ENCODE assay signal across 33 cellular contexts in the genomic region with DNA sequence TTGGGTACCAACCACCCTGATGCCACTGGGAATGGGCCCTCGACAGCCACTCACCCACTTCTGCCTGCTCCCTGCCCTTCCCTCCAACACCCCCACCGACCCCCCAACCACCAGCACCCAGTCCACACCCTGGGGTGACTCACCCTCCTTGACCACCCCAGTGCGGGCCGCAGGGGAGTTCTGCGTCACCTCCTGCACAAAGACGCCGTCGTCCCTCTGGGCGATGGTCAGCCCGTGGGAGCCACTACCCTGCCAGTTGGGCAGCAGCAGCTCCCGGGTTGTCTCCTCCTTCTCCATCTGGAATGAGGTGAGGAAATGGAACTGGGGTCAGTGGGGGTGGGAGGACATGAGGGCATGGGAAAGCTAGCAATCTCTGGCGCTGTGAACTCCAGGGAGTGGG. TPM values are rescaled to one million over a fixed set of nuclear protein-coding genes. Genes with fewer than 3 reads are reported as not detected.
DNase-seq lines count a peak whose midpoint lies in the region; ATAC-seq, FAIRE-seq and TF ChIP-seq lines count a peak whose summit lies in the region.
"Had no signal": no experiment of that assay in that cellular context is flagged by ENCODE, and none has a peak within 500 bp of the region (broad histone marks: within the 10 kb centered on the region; RNA-seq: fewer than 3 reads in every experiment).

No MANE protein-coding gene starts in this region.

- FAIRE-seq in small intestine (lab: Jason Lieb, UNC): no peak
- FAIRE-seq: GM19239, RCC 7860, urothelium cell line had no signal

- peaks cover 43% of the 10 kb centered on the region for H3K4me1 ChIP-seq in GM23248 (ENCODE audit: insufficient read depth)
- peaks cover 0 to 97% (median 49%) of the 10 kb centered on the region in 3 donors for H3K4me1 ChIP-seq in gastroesophageal sphincter
- H3K4me1 ChIP-seq in small intestine (ENCODE audit: control insufficient read depth in 2 of 2, insufficient read depth in 1 of 2, low read depth in 1 of 2, low read length in 1 of 2): peaks cover 11 to 22% of the 10 kb centered on the region in 2 donors

- H3F3A ChIP-seq in GM23248 (ENCODE audit: insufficient read depth): peaks cover 59% of the 10 kb centered on the region

- in situ Hi-C loops in GM23248 (cut with MboI): no loop called here

- no peak overlapping the region for H3K4me3 Mint-ChIP-seq in activated CD4-positive, alpha-beta T cell treated with anti-CD3 and anti-CD28 coated beads, Interleukin-2, amount 10 ng/mL, durations not matched to agents 7 days and 5 days
- H3K4me3 Mint-ChIP-seq: activated CD4-positive, alpha-beta memory T cell treated with anti-CD3 and anti-CD28 coated beads, Interleukin-2, amount 10 ng/mL, durations not matched to agents 7 days and 5 days; activated T-helper 17 cell treated with anti-CD3 and anti-CD28 coated beads, Interleukin-2, amount 50 U/mL, for 72 hours; endodermal cell had no signal

- H3K27ac Mint-ChIP-seq in activated CD4-positive, alpha-beta T cell treated with anti-CD3 and anti-CD28 coated beads, Interleukin-2, amount 10 ng/mL, durations not matched to agents 7 days and 5 days: no peak overlapping the region
- H3K27ac Mint-ChIP-seq: activated CD4-positive, alpha-beta memory T cell treated with anti-CD3 and anti-CD28 coated beads, Interleukin-2, amount 10 ng/mL, durations not matched to agents 7 days and 5 days; endodermal cell had no signal

- no peak for ATAC-seq in gastroesophageal sphincter
- ATAC-seq in GM21447 (IDR thresholded peaks at IDR 0.05; ENCODE audit: unreplicated experiment): no peak
- ATAC-seq: activated T-helper 17 cell treated with anti-CD3 and anti-CD28 coated beads, Interleukin-2, amount 50 U/mL, for 72 hours; esophagus mucosa; left lobe of liver had no signal

- peak overlapping the region; percentile 33; the same call in 1 of the 2 replicates for H3K27ac ChIP-seq in GM23248
- peak overlapping the region; percentile 100 for H3K27ac ChIP-seq in RWPE1
- peak overlapping the region in 3 of 4 donors; percentile 75 to 99 (median 94) for H3K27ac ChIP-seq in gastroesophageal sphincter
- H3K27ac ChIP-seq in small intestine (ENCODE audit: low read depth in 1 of 2, low read length in 1 of 2): no peak overlapping the region
- H3K27ac ChIP-seq: HL-60 had no signal

- H3K9ac ChIP-seq in GM23248: 0 out of 2 replicates have a peak overlapping the region, but pooled peaks have one; percentile 30

- DNase-seq in GM23248 (peak; percentile 36), RWPE1 (ENCODE audit: low spot score) (no peak), small intestine (peak; percentile 31), NCI-H1436 (lab: John Stamatoyannopoulos, UW) (no peak)
- no peak for DNase-seq in activated CD4-positive, alpha-beta T cell treated with anti-CD3 and anti-CD28 coated beads, Interleukin-2, amount 10 ng/mL, durations not matched to agents 7 days and 5 days
- no peak for DNase-seq in effector CD8-positive, alpha-beta T cell (lab: John Stamatoyannopoulos, UW)
- DNase-seq: activated CD4-positive, alpha-beta memory T cell treated with anti-CD3 and anti-CD28 coated beads, Interleukin-2, amount 10 ng/mL, durations not matched to agents 7 days and 5 days; activated CD4-positive, CD25-positive, alpha-beta regulatory T cell; activated naive CD4-positive, alpha-beta T cell treated with anti-CD3 and anti-CD28 coated beads, Interleukin-2, amount 50 U/mL, for 16 hours; amygdala; C1 segment of cervical spinal cord; Caco-2; cortex of kidney; GF-D8; hypothalamus; MV-4-11; NCI-H187 treated with DMSO at 0.1 percent for 48 hours; NCI-H2227 treated with DMSO at 0.1 percent for 48 hours; NCI-H774; nucleus accumbens; stimulated activated CD4-positive, alpha-beta T cell treated with anti-CD3 and anti-CD28 coated beads, Interleukin-2, amount 100 ng/mL, for 24 hours; T-helper 1 cell had no signal

- POLR2A ChIA-PET in RWPE1 (lab: Yijun Ruan, JAX; ENCODE audit: low non-redundant PET): no interaction called here
- POLR2A ChIA-PET in activated CD4-positive, alpha-beta T cell treated with anti-CD3 and anti-CD28 coated beads, Interleukin-2, amount 10 ng/mL, durations not matched to agents 7 days and 5 days (lab: Charles Lee): no interaction called here

- H3K4me1 Mint-ChIP-seq in activated CD4-positive, alpha-beta T cell treated with anti-CD3 and anti-CD28 coated beads, Interleukin-2, amount 10 ng/mL, durations not matched to agents 7 days and 5 days: peaks cover 31% of the 10 kb centered on the region

- no peak overlapping the region for H2AFZ ChIP-seq in GM23248

- TF ChIP-seq CTCF in RWPE1 (conservative IDR thresholded peaks at IDR 0.05; ENCODE audit: low read depth) (no peak), gastroesophageal sphincter (IDR thresholded peaks at IDR 0.05) (no peak)

- H3K36me3 Mint-ChIP-seq in activated CD4-positive, alpha-beta T cell treated with anti-CD3 and anti-CD28 coated beads, Interleukin-2, amount 10 ng/mL, durations not matched to agents 7 days and 5 days (ENCODE audit: low read depth): peaks cover 47% of the 10 kb centered on the region

- no peaks in the 10 kb centered on the region for H3K27me3 ChIP-seq in GM23248 (replicated peaks; ENCODE audit: insufficient read depth)
- no peaks in the 10 kb centered on the region for H3K27me3 ChIP-seq in gastroesophageal sphincter
- no peaks in the 10 kb centered on the region for H3K27me3 ChIP-seq in small intestine (ENCODE audit: control insufficient read depth in 2 of 2, insufficient read depth in 2 of 2, low read length in 2 of 2)
- H3K27me3 ChIP-seq: breast epithelium had no signal

- CTCF ChIA-PET in RWPE1 (lab: Yijun Ruan, JAX): no interaction called here
- CTCF ChIA-PET in activated CD4-positive, alpha-beta T cell treated with anti-CD3 and anti-CD28 coated beads, Interleukin-2, amount 10 ng/mL, durations not matched to agents 7 days and 5 days (lab: Charles Lee): interaction anchor here (0.7 to 1.1 kb wide), 3 partner anchors 9 to 296 kb away, joined by 3 to 5 read pairs (median 4); partner anchors contain the start of gene STX5

- H3K4me3 ChIP-seq in GM23248 (no peak overlapping the region), gastroesophageal sphincter (no peak overlapping the region), small intestine (ENCODE audit: low read depth in 1 of 2, low read length in 2 of 2) (no peak overlapping the region)

- no peaks in the 10 kb centered on the region for H3K9me3 ChIP-seq in GM23248 (ENCODE audit: low read depth)
- H3K9me3 ChIP-seq in gastroesophageal sphincter: no peaks in the 10 kb centered on the region
- H3K9me3 ChIP-seq in small intestine (ENCODE audit: control insufficient read depth, low read depth): no peaks in the 10 kb centered on the region
- H3K9me3 ChIP-seq: breast epithelium, Caco-2 had no signal

- H3K9me3 Mint-ChIP-seq in activated CD4-positive, alpha-beta T cell treated with anti-CD3 and anti-CD28 coated beads, Interleukin-2, amount 10 ng/mL, durations not matched to agents 7 days and 5 days: no peaks in the 10 kb centered on the region
- H3K9me3 Mint-ChIP-seq: activated CD4-positive, alpha-beta memory T cell treated with anti-CD3 and anti-CD28 coated beads, Interleukin-2, amount 10 ng/mL, durations not matched to agents 7 days and 5 days; activated T-helper 17 cell treated with anti-CD3 and anti-CD28 coated beads, Interleukin-2, amount 50 U/mL, for 72 hours; endodermal cell had no signal

- no peak for TF ChIP-seq POLR2A in gastroesophageal sphincter (IDR thresholded peaks at IDR 0.05)

- no peak for TF ChIP-seq EP300 in gastroesophageal sphincter (IDR thresholded peaks at IDR 0.05)

- H3K4me2 ChIP-seq in GM23248 (ENCODE audit: unreplicated experiment): no peak overlapping the region

- H3K9me2 ChIP-seq in GM23248 (ENCODE audit: insufficient read depth): no peaks in the 10 kb centered on the region

- H4K20me1 ChIP-seq in GM23248 (ENCODE audit: insufficient read depth): peaks cover 66% of the 10 kb centered on the region

- 42 to 59% methylated on average over 11 to 12 of the region's 12 CpGs for WGBS in GM23248 (ENCODE audit: low coverage in 1 of 2, low lambda C conversion rate in 2 of 2, missing lambda C conversion rate in 2 of 2), 2 experiments
- WGBS in gastroesophageal sphincter (ENCODE audit: low coverage in 1 of 2), 2 donors: 50% methylated on average over 1 of the region's 12 CpGs; no CpG with 5 or more reads in 1 of the 2 donors
- WGBS in small intestine, 3 donors: 24 to 67% (median 53%) methylated on average over 12 of the region's 12 CpGs

- no peaks in the 10 kb centered on the region for H3K27me3 Mint-ChIP-seq in activated CD4-positive, alpha-beta T cell treated with anti-CD3 and anti-CD28 coated beads, Interleukin-2, amount 10 ng/mL, durations not matched to agents 7 days and 5 days
- H3K27me3 Mint-ChIP-seq: activated CD4-positive, alpha-beta memory T cell treated with anti-CD3 and anti-CD28 coated beads, Interleukin-2, amount 10 ng/mL, durations not matched to agents 7 days and 5 days; activated T-helper 17 cell treated with anti-CD3 and anti-CD28 coated beads, Interleukin-2, amount 50 U/mL, for 72 hours had no signal

- peaks cover 45% of the 10 kb centered on the region for H3K36me3 ChIP-seq in GM23248 (ENCODE audit: low read depth)
- H3K36me3 ChIP-seq in gastroesophageal sphincter: peaks cover 2 to 67% of the 10 kb centered on the region in 2 donors
- peaks cover 15 to 33% of the 10 kb centered on the region in 2 donors for H3K36me3 ChIP-seq in small intestine (ENCODE audit: control insufficient read depth in 2 of 2, insufficient read depth in 2 of 2, low read length in 2 of 2)

- H3K79me2 ChIP-seq in GM23248 (ENCODE audit: insufficient read depth): peaks cover 99% of the 10 kb centered on the region

RNA-seq across cellular contexts. Expression of gene AHNAK, which starts 10.8 kb away (rescaled TPM):
- total RNA-seq in GM23248 (2014; rRNA removed; shearing (Covaris generic)): 548 and 557 TPM in 2 replicates
- 163 and 167 TPM in 2 replicates for polyA plus RNA-seq in GM23248 (2016; fragmentation: Nextera tagmentation; extraction: Ambion mirVana)
- 1,000 to 10,000 TPM; 1,348 to 2,181 (median 1,745) TPM for total RNA-seq in gastroesophageal sphincter
- polyA plus RNA-seq in small intestine: 100 to 1,000 TPM in 1 of 3 donors, 10 to 100 TPM in 2; 72.1 to 110 (median 74.0) TPM
- total RNA-seq in activated CD4-positive, alpha-beta T cell treated with anti-CD3 and anti-CD28 coated beads, Interleukin-2, amount 10 ng/mL, durations not matched to agents 7 days and 5 days: 100 to 1,000 TPM; 206 to 237 TPM

RNA-seq across cellular contexts. Expression of gene EEF1G, which starts 37.9 kb away (rescaled TPM):
- total RNA-seq in GM23248 (2014; rRNA removed; shearing (Covaris generic)): 1,322 and 1,677 TPM in 2 replicates
- polyA plus RNA-seq in GM23248 (2016; fragmentation: Nextera tagmentation; extraction: Ambion mirVana) (533 and 544 TPM in 2 replicates), small intestine (1,000 to 10,000 TPM; 1,124 to 2,500 (median 1,741) TPM)
- 1,000 to 10,000 TPM; 1,070 to 1,712 (median 1,374) TPM for total RNA-seq in gastroesophageal sphincter
- 1,000 to 10,000 TPM; 1,239 to 1,470 TPM for total RNA-seq in activated CD4-positive, alpha-beta T cell treated with anti-CD3 and anti-CD28 coated beads, Interleukin-2, amount 10 ng/mL, durations not matched to agents 7 days and 5 days

RNA-seq across cellular contexts. Expression of gene TUT1, which starts 55.5 kb away (rescaled TPM):
- total RNA-seq in GM23248 (2014; rRNA removed; shearing (Covaris generic)): 6.1 and 7.7 TPM in 2 replicates
- polyA plus RNA-seq in GM23248 (2016; fragmentation: Nextera tagmentation; extraction: Ambion mirVana) (11.1 and 12.1 TPM in 2 replicates), small intestine (10 to 100 TPM in 2 of 3 donors, 1 to 10 TPM in 1; 7.8 to 20.1 (median 13.7) TPM)
- 1 to 10 TPM; 3.8 to 9.6 (median 7.6) TPM for total RNA-seq in gastroesophageal sphincter
- total RNA-seq in activated CD4-positive, alpha-beta T cell treated with anti-CD3 and anti-CD28 coated beads, Interleukin-2, amount 10 ng/mL, durations not matched to agents 7 days and 5 days: 10 to 100 TPM; 24.1 to 26.0 TPM

Comparison
In these comparisons a context has a peak if more than half of its experiments do, and no peak if none do; other contexts are left out.
1. DNase-seq: peak in GM23248 (single experiment) and small intestine (single experiment); none in RWPE1 (single experiment), NCI-H1436 (single experiment), activated CD4-positive, alpha-beta T cell treated with anti-CD3 and anti-CD28 coated beads, Interleukin-2, amount 10 ng/mL, durations not matched to agents 7 days and 5 days (single experiment) and effector CD8-positive, alpha-beta T cell (single experiment).
2. H3K27ac ChIP-seq: peak in GM23248 (single experiment), RWPE1 (single experiment) and gastroesophageal sphincter (3 of 4); none in small intestine (0 of 2).